Comparison of ENCODE assay signal across 8 cellular contexts in the genomic region with DNA sequence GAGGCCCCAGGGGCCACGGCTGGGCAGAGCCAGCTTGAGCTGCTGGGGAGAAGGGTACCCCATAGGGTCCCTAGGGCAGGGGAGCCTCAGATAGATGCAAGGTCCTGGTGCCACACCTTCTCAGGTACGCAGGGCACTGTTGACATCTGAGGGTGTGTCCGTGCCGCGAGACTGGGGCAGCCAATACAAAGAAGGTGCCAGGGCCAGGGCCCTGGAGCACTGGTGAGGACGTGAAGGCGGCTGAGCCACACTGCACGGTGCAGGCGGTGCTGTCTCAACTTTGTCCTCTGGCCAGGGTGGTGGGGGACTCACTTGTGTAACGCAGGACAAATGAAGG. TPM values are rescaled to one million over a fixed set of nuclear protein-coding genes. Genes with fewer than 3 reads are reported as not detected.
DNase-seq lines count a peak whose midpoint lies in the region; ATAC-seq lines count a peak whose summit lies in the region.

No MANE protein-coding gene starts in this region.

- H3K27me3 Mint-ChIP-seq in activated naive CD4-positive, alpha-beta T cell treated with anti-CD3 and anti-CD28 coated beads, Interleukin-2, amount 50 U/mL, for 24 hours = peaks cover 11% of the 10 kb centered on the region

- no peak overlapping the region for H3K27ac Mint-ChIP-seq in activated naive CD4-positive, alpha-beta T cell treated with anti-CD3 and anti-CD28 coated beads, Interleukin-2, amount 50 U/mL, for 24 hours
- H3K27ac Mint-ChIP-seq in activated naive CD4-positive, alpha-beta T cell treated with anti-CD3 and anti-CD28 coated beads, Interleukin-2, amount 50 U/mL, for 72 hours = peak overlapping the region in 1 of 2 donors; percentile 23

- peak overlapping the region; percentile 72 for H3K27ac ChIP-seq in cingulate gyrus (ENCODE audit: low read depth, low read length)

- H3K4me1 Mint-ChIP-seq in activated naive CD4-positive, alpha-beta T cell treated with anti-CD3 and anti-CD28 coated beads, Interleukin-2, amount 50 U/mL, for 24 hours = peaks cover 45% of the 10 kb centered on the region

- ATAC-seq in activated naive CD4-positive, alpha-beta T cell treated with anti-CD3 and anti-CD28 coated beads, Interleukin-2, amount 50 U/mL, for 72 hours = no peak

- H3K36me3 Mint-ChIP-seq in activated naive CD4-positive, alpha-beta T cell treated with anti-CD3 and anti-CD28 coated beads, Interleukin-2, amount 50 U/mL, for 24 hours = peaks cover 11% of the 10 kb centered on the region
- H3K36me3 Mint-ChIP-seq in activated naive CD4-positive, alpha-beta T cell treated with anti-CD3 and anti-CD28 coated beads, Interleukin-2, amount 50 U/mL, for 72 hours = peaks cover 5 to 19% of the 10 kb centered on the region in 2 donors

- H3K4me3 Mint-ChIP-seq in activated naive CD4-positive, alpha-beta T cell treated with anti-CD3 and anti-CD28 coated beads, Interleukin-2, amount 50 U/mL, for 24 hours = peak overlapping the region; percentile 70

- H3K9me3 Mint-ChIP-seq in activated naive CD4-positive, alpha-beta T cell treated with anti-CD3 and anti-CD28 coated beads, Interleukin-2, amount 50 U/mL, for 24 hours = no peaks in the 10 kb centered on the region
- no peaks in the 10 kb centered on the region for H3K9me3 Mint-ChIP-seq in activated naive CD4-positive, alpha-beta T cell treated with anti-CD3 and anti-CD28 coated beads, Interleukin-2, amount 50 U/mL, for 72 hours

- no peak for DNase-seq in activated naive CD4-positive, alpha-beta T cell treated with anti-CD3 and anti-CD28 coated beads, Interleukin-2, amount 50 U/mL, for 72 hours (ENCODE audit: low spot score in 2 of 2)
- peak; percentile 49 for DNase-seq in mucosa of gallbladder (ENCODE audit: low spot score)
- no peak for DNase-seq in OCI-M1 (lab: John Stamatoyannopoulos, UW)
- no peak for DNase-seq in stimulated activated CD4-positive, alpha-beta T cell treated with anti-CD3 and anti-CD28 coated beads, Interleukin-4, amount 100 ng/mL, for 1 hour
- DNase-seq in activated CD4-positive, alpha-beta T cell treated with anti-CD3 and anti-CD28 coated beads, Interleukin-2, amount 50 U/mL, for 4 hours = no peak
- DNase-seq in GM19238 (ENCODE audit: insufficient read length, low spot score) = no peak

RNA-seq across cellular contexts. Expression of gene LRRC73, which starts 0.6 kb away (rescaled TPM):
- total RNA-seq in activated naive CD4-positive, alpha-beta T cell treated with anti-CD3 and anti-CD28 coated beads, Interleukin-2, amount 50 U/mL, for 72 hours = under 1 TPM; 0.12 to 0.48 TPM
- 7.0 TPM for total RNA-seq in mucosa of gallbladder

RNA-seq across cellular contexts. Expression of gene YIPF3, which starts 5.9 kb away (rescaled TPM):
- 10 to 100 TPM; 40.7 to 49.1 TPM for total RNA-seq in activated naive CD4-positive, alpha-beta T cell treated with anti-CD3 and anti-CD28 coated beads, Interleukin-2, amount 50 U/mL, for 72 hours
- total RNA-seq in mucosa of gallbladder = 155 TPM

RNA-seq across cellular contexts. Expression of gene POLR1C, which starts 6.1 kb away (rescaled TPM):
- total RNA-seq in activated naive CD4-positive, alpha-beta T cell treated with anti-CD3 and anti-CD28 coated beads, Interleukin-2, amount 50 U/mL, for 72 hours = 10 to 100 TPM; 34.2 to 57.1 TPM
- 33.8 TPM for total RNA-seq in mucosa of gallbladder

RNA-seq across cellular contexts. Expression of gene TJAP1, which starts 33.4 kb away (rescaled TPM):
- 10 to 100 TPM; 23.0 to 35.0 TPM for total RNA-seq in activated naive CD4-positive, alpha-beta T cell treated with anti-CD3 and anti-CD28 coated beads, Interleukin-2, amount 50 U/mL, for 72 hours
- 41.0 TPM for total RNA-seq in mucosa of gallbladder

RNA-seq across cellular contexts. Expression of gene DLK2, which starts 55.4 kb away (rescaled TPM):
- total RNA-seq in activated naive CD4-positive, alpha-beta T cell treated with anti-CD3 and anti-CD28 coated beads, Interleukin-2, amount 50 U/mL, for 72 hours = 1 to 10 TPM in 1 of 2 donors, under 1 TPM in 1; 0.18 to 3.4 TPM
- total RNA-seq in mucosa of gallbladder = 0.37 TPM
